ENCODE assay signal across 8 cellular contexts in the genomic region with DNA sequence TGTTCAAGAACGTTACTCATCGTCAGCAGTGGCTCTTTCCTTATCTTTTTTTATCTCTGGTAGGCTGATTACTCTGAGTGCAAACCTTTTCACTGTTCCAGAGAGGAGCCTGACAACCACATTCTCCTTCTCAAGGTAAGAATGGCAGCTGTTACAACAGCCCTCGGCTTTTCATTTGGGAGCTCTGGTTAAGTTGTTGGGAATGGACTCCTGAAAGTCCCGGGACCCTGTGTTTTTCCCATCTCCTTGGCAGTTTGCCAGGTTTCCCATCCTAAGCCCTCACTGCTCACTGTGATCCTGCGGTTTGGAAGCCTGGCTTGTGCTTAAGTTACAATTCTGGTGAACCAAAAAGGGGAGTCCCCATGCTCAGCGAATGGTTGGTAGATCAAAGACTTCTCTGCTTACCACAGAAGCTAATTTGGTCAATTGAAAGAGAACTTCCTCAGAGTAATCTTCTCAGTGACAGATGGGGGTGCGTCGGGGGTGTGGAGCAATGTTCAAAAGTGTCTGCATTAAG.
A peak's percentile ranks its signal among the peaks of the same experiment; 100 is the strongest.
DNase-seq lines count a peak whose midpoint lies in the region; ATAC-seq and TF ChIP-seq lines count a peak whose summit lies in the region.

No MANE protein-coding gene starts in this region.

- intact Hi-C loops in prostate gland (cut with DNase I): no loop called here

- TF ChIP-seq POLR2A in gastroesophageal sphincter (IDR thresholded peaks at IDR 0.05) (no peak), prostate gland (IDR thresholded peaks at IDR 0.05) (no peak)

- H3K36me3 ChIP-seq in gastroesophageal sphincter: no peaks in the 10 kb centered on the region
- H3K36me3 ChIP-seq in prostate gland: no peaks in the 10 kb centered on the region

- H3K27ac ChIP-seq in gastroesophageal sphincter (no peak overlapping the region), prostate gland (no peak overlapping the region)

- H3K9me3 ChIP-seq in gastroesophageal sphincter: peaks cover 0 to 16% (median 0%) of the 10 kb centered on the region in 3 donors
- no peaks in the 10 kb centered on the region for H3K9me3 ChIP-seq in prostate gland

- no peak for TF ChIP-seq EP300 in gastroesophageal sphincter (IDR thresholded peaks at IDR 0.05)

- H3K4me3 ChIP-seq in gastroesophageal sphincter (no peak overlapping the region), prostate gland (no peak overlapping the region)

- peak; percentile 92 for ATAC-seq in GM21367 (IDR thresholded peaks at IDR 0.05; ENCODE audit: unreplicated experiment)
- peak; percentile 98 for ATAC-seq in HG03565 (IDR thresholded peaks at IDR 0.05; ENCODE audit: unreplicated experiment)
- no peak for ATAC-seq in gastroesophageal sphincter

- TF ChIP-seq CTCF in gastroesophageal sphincter (IDR thresholded peaks at IDR 0.05): no peak
- TF ChIP-seq CTCF in prostate gland (IDR thresholded peaks at IDR 0.05): no peak

- WGBS in gastroesophageal sphincter (ENCODE audit: low coverage in 1 of 2), 2 donors: 53 to 87% methylated on average over 4 to 6 of the region's 8 CpGs
- 32% methylated on average over 8 of the region's 8 CpGs for WGBS in prostate gland

- no peaks in the 10 kb centered on the region for H3K27me3 ChIP-seq in gastroesophageal sphincter
- H3K27me3 ChIP-seq in prostate gland (replicated peaks; ENCODE audit: insufficient read depth): no peaks in the 10 kb centered on the region

- H3K4me1 ChIP-seq in gastroesophageal sphincter (no peaks in the 10 kb centered on the region), prostate gland (replicated peaks) (no peaks in the 10 kb centered on the region)

- DNase-seq in GF-D8 (lab: John Stamatoyannopoulos, UW) (peak; percentile 17), activated T-cell treated with anti-CD3 and anti-CD28 coated beads for 4 hours (peak; percentile 11), prostate gland (ENCODE audit: low spot score) (no peak), OCI-M2 (lab: John Stamatoyannopoulos, UW; ENCODE audit: unreplicated experiment) (no peak)
- DNase-seq in stimulated activated CD8-positive, alpha-beta memory T cell treated with anti-CD3 and anti-CD28 coated beads, Interleukin-4, amount 100 ng/mL, for 48 hours: peak; percentile 36

Comparison
In these comparisons a context has a peak if more than half of its experiments do, and no peak if none do; other contexts are left out.
1. DNase-seq: peak in GF-D8 (single experiment), activated T-cell treated with anti-CD3 and anti-CD28 coated beads for 4 hours (single experiment) and stimulated activated CD8-positive, alpha-beta memory T cell treated with anti-CD3 and anti-CD28 coated beads, Interleukin-4, amount 100 ng/mL, for 48 hours (single experiment); none in prostate gland (single experiment) and OCI-M2 (single experiment).